1 cellular context compared by ENCODE assay signal in genomic region chr12:110932048-110932447, GRCh38.
TF ChIP-seq lines count a peak whose summit lies in the region.

No MANE protein-coding gene starts in this region.

TF ChIP-seq in H1, 55 proteins besides CTCF, POLR2A, EP300 and RAD21:
- TF ChIP-seq RXRA (IDR thresholded peaks at IDR 0.05; ENCODE audit: insufficient read depth, low read depth, low read length) (no peak), BRCA1 (IDR thresholded peaks at IDR 0.05; ENCODE audit: low read depth, low read length) (no peak), CTBP2 (IDR thresholded peaks at IDR 0.05; ENCODE audit: borderline replicate concordance, insufficient read depth, insufficient read length, low read length) (no peak), KDM5A (IDR thresholded peaks at IDR 0.05; ENCODE audit: low read length) (no peak), POLR2AphosphoS5 (IDR thresholded peaks at IDR 0.05; ENCODE audit: low read depth, low read length) (no peak), JUND (IDR thresholded peaks at IDR 0.05; ENCODE audit: low read length) (no peak), CHD2 (IDR thresholded peaks at IDR 0.05; ENCODE audit: low read length) (no peak), HDAC2 (IDR thresholded peaks at IDR 0.05; ENCODE audit: borderline replicate concordance in 1 of 2, low read depth in 2 of 2, low read length in 2 of 2) (no peak), NANOG (IDR thresholded peaks at IDR 0.05; ENCODE audit: insufficient read depth, low read depth, low read length, poor library complexity, severe bottlenecking) (no peak), PHF8 (conservative IDR thresholded peaks at IDR 0.05; ENCODE audit: low read depth, low read length) (no peak)
